ENCODE assay signal across 15 cellular contexts in the genomic region with DNA sequence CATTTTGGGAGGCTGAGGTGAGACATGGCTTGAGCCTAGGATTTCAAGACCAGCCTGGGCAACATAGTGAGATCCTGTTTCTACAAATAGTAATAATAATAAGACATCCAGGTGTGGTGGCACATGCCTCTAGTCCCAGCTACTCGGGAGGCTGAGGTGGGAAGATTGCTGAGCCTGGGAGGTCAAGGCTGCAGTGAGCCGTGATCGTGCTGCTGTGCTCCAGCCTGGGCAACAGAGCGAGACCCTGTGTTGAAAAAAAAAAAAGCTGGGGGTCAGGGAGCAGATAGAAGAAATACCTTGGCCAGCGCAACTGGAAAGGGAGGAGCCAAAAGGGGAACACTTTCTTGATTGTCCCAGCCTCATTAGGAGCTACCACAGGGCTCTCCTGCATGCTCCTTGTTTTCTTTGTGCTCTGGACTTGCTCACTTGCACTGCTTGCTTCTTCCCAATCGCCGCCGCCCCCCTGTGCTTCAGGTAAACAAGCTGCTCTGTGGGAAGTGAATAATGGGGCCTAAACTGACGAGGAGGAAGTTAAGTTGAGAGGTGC. TPM values are rescaled to one million over a fixed set of nuclear protein-coding genes. Genes with fewer than 3 reads are reported as not detected.
DNase-seq lines count a peak whose midpoint lies in the region; ATAC-seq and TF ChIP-seq lines count a peak whose summit lies in the region.
"Had no signal": no experiment of that assay in that cellular context is flagged by ENCODE, and none has a peak within 500 bp of the region (broad histone marks: within the 10 kb centered on the region; RNA-seq: fewer than 3 reads in every experiment).

No MANE protein-coding gene starts in this region.

- peaks cover 85% of the 10 kb centered on the region for H3K4me1 Mint-ChIP-seq in neural progenitor cell

- H3K27ac ChIP-seq in breast epithelium (peak overlapping the region; percentile 87 to 92), mammary epithelial cell (ENCODE audit: insufficient read depth, low read depth, low read length) (no peak overlapping the region), gastroesophageal sphincter (peak overlapping the region in 3 of 4 donors; percentile 83 to 88 (median 84)), neural progenitor cell (peak overlapping the region; percentile 17)
- H3K27ac ChIP-seq: GM23248 had no signal

- H3K4me3 Mint-ChIP-seq in neural progenitor cell: peak overlapping the region; percentile 83
- H3K4me3 Mint-ChIP-seq: activated T-helper 1 cell treated with anti-CD3 and anti-CD28 coated beads, Interleukin-12 subunit alpha, Interleukin-12 subunit beta, Interleukin-2, Interleukin-4 antibody, amounts not matched to agents 30 ng/mL and 10 ng/mL and 1 ng/mL, durations not matched to agents 14 hours and 24 hours and 36 hours had no signal

- peak overlapping the region; percentile 99 for H3K27ac Mint-ChIP-seq in neural progenitor cell
- H3K27ac Mint-ChIP-seq: activated T-helper 1 cell treated with anti-CD3 and anti-CD28 coated beads, Interleukin-12 subunit alpha, Interleukin-12 subunit beta, Interleukin-2, Interleukin-4 antibody, amounts not matched to agents 30 ng/mL and 10 ng/mL and 1 ng/mL, durations not matched to agents 14 hours and 24 hours and 36 hours had no signal

- CTCF ChIA-PET in mammary epithelial cell (lab: Charles Lee; ENCODE audit: low non-redundant PET): no interaction called here

- no peaks in the 10 kb centered on the region for H3K27me3 ChIP-seq in breast epithelium
- H3K27me3 ChIP-seq in mammary epithelial cell (ENCODE audit: insufficient read depth, low read length): no peaks in the 10 kb centered on the region
- no peaks in the 10 kb centered on the region for H3K27me3 ChIP-seq in gastroesophageal sphincter
- no peaks in the 10 kb centered on the region for H3K27me3 ChIP-seq in neural progenitor cell

- no peaks in the 10 kb centered on the region for H3K27me3 Mint-ChIP-seq in neural progenitor cell (ENCODE audit: insufficient read depth, low read depth)

- H4K20me1 ChIP-seq in mammary epithelial cell (ENCODE audit: insufficient read depth, low read length) (no peaks in the 10 kb centered on the region), neural progenitor cell (ENCODE audit: low read depth) (peaks cover 88% of the 10 kb centered on the region)

- H3K4me3 ChIP-seq in breast epithelium: no peak overlapping the region
- H3K4me3 ChIP-seq in mammary epithelial cell (replicated peaks in 1 of 3; ENCODE audit: insufficient read depth in 1 of 3, low read depth in 2 of 3, low read length in 3 of 3): no peak overlapping the region
- H3K4me3 ChIP-seq in gastroesophageal sphincter: no peak overlapping the region
- H3K4me3 ChIP-seq in neural progenitor cell: peak overlapping the region; percentile 20

- H3K4me2 ChIP-seq in mammary epithelial cell (ENCODE audit: insufficient read depth, low read depth, low read length) (no peak overlapping the region), neural progenitor cell (peak overlapping the region; percentile 78)

- no peak for ATAC-seq in gastroesophageal sphincter
- ATAC-seq: right cardiac atrium had no signal

- TF ChIP-seq POLR2A in breast epithelium (IDR thresholded peaks at IDR 0.05) (no peak), gastroesophageal sphincter (IDR thresholded peaks at IDR 0.05) (no peak)

- BruUV-seq in mammary epithelial cell (replicated peaks; lab: Mats Ljungman, UMichigan): no TSS peak

- 94% methylated on average over 7 of the region's 9 CpGs for WGBS in mammary epithelial cell (ENCODE audit: low coverage, missing lambda C conversion rate)
- 47 to 62% methylated on average over 6 to 7 of the region's 9 CpGs for WGBS in gastroesophageal sphincter (ENCODE audit: low coverage in 1 of 2), 2 donors

- in situ Hi-C loops in mammary epithelial cell (cut with MboI; ENCODE audit: low sequenced_read_pairs in 2 of 2): no loop called here

- peaks cover 10% of the 10 kb centered on the region for H3K36me3 Mint-ChIP-seq in neural progenitor cell

- H3K4me1 ChIP-seq in breast epithelium: peaks cover 5 to 7% of the 10 kb centered on the region in 2 donors
- H3K4me1 ChIP-seq in mammary epithelial cell (ENCODE audit: insufficient read depth, low read length): peaks cover 3% of the 10 kb centered on the region
- H3K4me1 ChIP-seq in gastroesophageal sphincter: peaks cover 37 to 100% (median 39%) of the 10 kb centered on the region in 3 donors
- peaks cover 70% of the 10 kb centered on the region for H3K4me1 ChIP-seq in neural progenitor cell

- H3F3A ChIP-seq in neural progenitor cell (ENCODE audit: low read depth): peaks cover 47% of the 10 kb centered on the region

- H3K36me3 ChIP-seq in breast epithelium: no peaks in the 10 kb centered on the region
- H3K36me3 ChIP-seq in mammary epithelial cell (ENCODE audit: insufficient read depth, low read length): no peaks in the 10 kb centered on the region
- peaks cover 0 to 4% of the 10 kb centered on the region in 2 donors for H3K36me3 ChIP-seq in gastroesophageal sphincter
- H3K36me3 ChIP-seq in neural progenitor cell: no peaks in the 10 kb centered on the region

- no peaks in the 10 kb centered on the region for H3K9me3 Mint-ChIP-seq in neural progenitor cell
- H3K9me3 Mint-ChIP-seq: activated T-helper 1 cell treated with anti-CD3 and anti-CD28 coated beads, Interleukin-12 subunit alpha, Interleukin-12 subunit beta, Interleukin-2, Interleukin-4 antibody, amounts not matched to agents 30 ng/mL and 10 ng/mL and 1 ng/mL, durations not matched to agents 14 hours and 24 hours and 36 hours had no signal

- intact Hi-C loops in breast epithelium (cut with DNase I; ENCODE audit: low total_unique reads) (no loop called here), mammary epithelial cell (cut with micrococcal nuclease) (no loop called here)

- no peaks in the 10 kb centered on the region for H3K79me2 ChIP-seq in mammary epithelial cell (ENCODE audit: insufficient read depth, low read length)
- H3K79me2 ChIP-seq in neural progenitor cell (ENCODE audit: low read depth): peaks cover 86% of the 10 kb centered on the region

- TF ChIP-seq CTCF in breast epithelium (IDR thresholded peaks at IDR 0.05) (no peak), mammary epithelial cell (conservative IDR thresholded peaks at IDR 0.05 in 1 of 2, IDR thresholded peaks at IDR 0.05 in 1 of 2; ENCODE audit: extremely low read depth in 1 of 2, insufficient read depth in 1 of 2, low read depth in 1 of 2, low read length in 2 of 2) (no peak), gastroesophageal sphincter (IDR thresholded peaks at IDR 0.05) (no peak), neural progenitor cell (IDR thresholded peaks at IDR 0.05) (no peak)

- H2AFZ ChIP-seq in mammary epithelial cell (ENCODE audit: low read depth, low read length) (no peak overlapping the region), neural progenitor cell (replicated peaks) (no peak overlapping the region)
- H2AFZ ChIP-seq: GM23248 had no signal

- H3K9me3 ChIP-seq in breast epithelium: no peaks in the 10 kb centered on the region
- H3K9me3 ChIP-seq in mammary epithelial cell (replicated peaks; ENCODE audit: insufficient read depth, low read length): no peaks in the 10 kb centered on the region
- no peaks in the 10 kb centered on the region for H3K9me3 ChIP-seq in gastroesophageal sphincter
- no peaks in the 10 kb centered on the region for H3K9me3 ChIP-seq in neural progenitor cell (ENCODE audit: low read depth)

- DNase-seq in breast epithelium (ENCODE audit: low spot score in 2 of 2): no peak
- no peak for DNase-seq in mammary epithelial cell
- DNase-seq in neural progenitor cell (ENCODE audit: low spot score): peak; percentile 63
- DNase-seq in amygdala (lab: John Stamatoyannopoulos, UW): no peak
- DNase-seq in ureter (ENCODE audit: low spot score): no peak
- DNase-seq in activated T-cell treated with anti-CD3 and anti-CD28 coated beads for 4 hours: no peak
- DNase-seq in NCI-H2081 treated with DMSO at 0.1 percent for 48 hours (lab: John Stamatoyannopoulos, UW): no peak
- DNase-seq: GM23248; NCI-H187 treated with DMSO at 0.1 percent for 48 hours; NCI-H774; right cardiac atrium; stimulated activated CD4-positive, alpha-beta T cell treated with anti-CD3 and anti-CD28 coated beads, Interleukin-4, amount 100 ng/mL, for 24 hours; T-helper 2 cell had no signal

- no peak overlapping the region for H3K9ac ChIP-seq in mammary epithelial cell (ENCODE audit: insufficient read depth, low read length)
- no peak overlapping the region for H3K9ac ChIP-seq in neural progenitor cell
- H3K9ac ChIP-seq: GM23248 had no signal

- dilution Hi-C loops in mammary epithelial cell (cut with HindIII; ENCODE audit: low sequenced_read_pairs): no loop called here

- no peak for TF ChIP-seq EP300 in gastroesophageal sphincter (IDR thresholded peaks at IDR 0.05)

RNA-seq across cellular contexts. Expression of gene PBX1, which starts 31.1 kb away (rescaled TPM):
- total RNA-seq in breast epithelium (100 to 1,000 TPM in 1 of 3 donors, 10 to 100 TPM in 2; 64.5 to 126 (median 95.4) TPM), mammary epithelial cell (10 to 100 TPM; 10.2 to 14.8 TPM), gastroesophageal sphincter (100 to 1,000 TPM in 3 of 4 donors, 10 to 100 TPM in 1; 75.8 to 177 (median 140) TPM), neural progenitor cell (ENCODE audit: low replicate concordance) (75.0 and 91.1 TPM in 2 replicates), ureter (169 TPM)
- 4.9 TPM for polyA plus RNA-seq in mammary epithelial cell
- 6.4 TPM for polyA minus RNA-seq in mammary epithelial cell
- total RNA-seq: activated T-helper 1 cell treated with anti-CD3 and anti-CD28 coated beads, Interleukin-12 subunit alpha, Interleukin-12 subunit beta, Interleukin-2, Interleukin-4 antibody, amounts not matched to agents 30 ng/mL and 10 ng/mL and 1 ng/mL, durations not matched to agents 14 hours and 24 hours and 36 hours had no signal
